ENCODE assay signal across 8 cellular contexts in the genomic region with DNA sequence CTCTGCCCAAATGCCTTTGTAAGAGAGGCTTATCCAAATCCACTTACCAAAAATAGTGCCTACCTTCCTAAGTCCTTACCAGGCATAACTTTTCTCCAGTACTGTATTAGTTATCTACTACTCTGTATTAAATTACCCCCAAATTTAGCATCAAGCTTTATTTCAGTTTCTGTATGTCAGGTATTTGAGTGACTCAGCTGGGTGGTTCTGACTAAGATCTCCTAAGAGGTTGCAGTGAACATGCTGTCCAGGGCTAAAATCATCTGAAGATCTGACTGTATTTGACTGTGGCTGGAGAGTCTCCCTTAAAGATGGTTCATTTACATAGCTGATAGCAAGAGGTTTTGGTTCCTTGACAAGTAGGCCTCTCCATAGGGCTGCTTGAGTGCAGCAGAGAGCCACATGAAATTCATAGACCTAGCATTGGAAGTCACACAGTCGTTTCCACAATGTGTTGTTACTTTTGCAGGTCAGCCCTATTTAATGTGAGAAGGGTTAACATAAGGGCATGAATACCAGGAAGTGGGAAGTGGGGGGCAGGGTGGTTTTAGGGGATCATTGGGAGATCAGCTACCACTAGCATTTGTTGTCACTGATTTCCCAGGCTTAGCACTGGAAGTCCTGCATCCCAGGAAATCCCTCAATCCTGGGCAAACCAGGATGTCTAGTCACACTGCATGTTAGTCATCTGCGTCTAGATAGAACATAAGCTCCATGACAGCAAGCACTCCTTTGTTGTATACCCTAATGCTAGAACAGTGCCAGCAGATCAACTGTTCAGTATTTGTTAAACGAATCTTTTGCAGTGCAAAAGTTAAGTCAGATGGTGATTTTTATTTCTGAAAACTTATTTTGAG. TPM values are rescaled to one million over a fixed set of nuclear protein-coding genes. Genes with fewer than 3 reads are reported as not detected.
DNase-seq lines count a peak whose midpoint lies in the region; ATAC-seq and TF ChIP-seq lines count a peak whose summit lies in the region.

No MANE protein-coding gene starts in this region.

- peaks cover 0 to 21% of the 10 kb centered on the region in 2 donors for H3K4me1 ChIP-seq in ascending aorta

- H3K27ac Mint-ChIP-seq in stimulated activated effector memory CD8-positive, alpha-beta T cell treated with anti-CD3 and anti-CD28 coated beads, Interleukin-12 subunit alpha, Interleukin-12 subunit beta, amount 100 ng/mL, for 72 hours: peak overlapping the region; percentile 99

- H3K4me3 ChIP-seq in fibroblast of mammary gland (ENCODE audit: control insufficient read depth, low read depth, low read length) (no peak overlapping the region), ascending aorta (peak overlapping the region in 1 of 2 donors; percentile 73)

- POLR2A ChIA-PET in RWPE1 (lab: Yijun Ruan, JAX; ENCODE audit: low non-redundant PET): no interaction called here

- intact Hi-C loops in ascending aorta (cut with DNase I): no loop called here

- TF ChIP-seq CTCF in RWPE1 (conservative IDR thresholded peaks at IDR 0.05; ENCODE audit: low read depth): no peak
- TF ChIP-seq CTCF in fibroblast of mammary gland (conservative IDR thresholded peaks at IDR 0.05; ENCODE audit: control insufficient read depth, insufficient read depth, low read depth, low read length): no peak
- no peak for TF ChIP-seq CTCF in ascending aorta (IDR thresholded peaks at IDR 0.05)

- H3K36me3 Mint-ChIP-seq in stimulated activated effector memory CD8-positive, alpha-beta T cell treated with anti-CD3 and anti-CD28 coated beads, Interleukin-12 subunit alpha, Interleukin-12 subunit beta, amount 100 ng/mL, for 72 hours: peaks cover 32% of the 10 kb centered on the region

- H3K27ac ChIP-seq in RWPE1: no peak overlapping the region
- no peak overlapping the region for H3K27ac ChIP-seq in ascending aorta

- no peaks in the 10 kb centered on the region for H3K9me3 Mint-ChIP-seq in stimulated activated effector memory CD8-positive, alpha-beta T cell treated with anti-CD3 and anti-CD28 coated beads, Interleukin-12 subunit alpha, Interleukin-12 subunit beta, amount 100 ng/mL, for 72 hours

- H3K36me3 ChIP-seq in ascending aorta: peaks cover 7 to 10% of the 10 kb centered on the region in 2 donors

- no peaks in the 10 kb centered on the region for H3K27me3 ChIP-seq in ascending aorta

- H3K4me1 Mint-ChIP-seq in stimulated activated effector memory CD8-positive, alpha-beta T cell treated with anti-CD3 and anti-CD28 coated beads, Interleukin-12 subunit alpha, Interleukin-12 subunit beta, amount 100 ng/mL, for 72 hours: peaks cover 60% of the 10 kb centered on the region

- ATAC-seq in HG02970 (IDR thresholded peaks at IDR 0.05; ENCODE audit: low FRiP score, unreplicated experiment): peak; percentile 62
- ATAC-seq in stimulated activated effector memory CD8-positive, alpha-beta T cell treated with anti-CD3 and anti-CD28 coated beads, Interleukin-12 subunit alpha, Interleukin-12 subunit beta, amount 100 ng/mL, for 72 hours: peak; percentile 87

- CTCF ChIA-PET in RWPE1 (lab: Yijun Ruan, JAX): no interaction called here

- H3K9me3 ChIP-seq in ascending aorta: no peaks in the 10 kb centered on the region

- H3K4me3 Mint-ChIP-seq in stimulated activated effector memory CD8-positive, alpha-beta T cell treated with anti-CD3 and anti-CD28 coated beads, Interleukin-12 subunit alpha, Interleukin-12 subunit beta, amount 100 ng/mL, for 72 hours: peak overlapping the region; percentile 99

- DNase-seq in stimulated activated CD4-positive, alpha-beta T cell treated with anti-CD3 and anti-CD28 coated beads, Interleukin-15, amount 100 ng/mL, for 24 hours: peak; percentile 24
- no peak for DNase-seq in stimulated activated CD4-positive, alpha-beta T cell treated with anti-CD3 and anti-CD28 coated beads, Interleukin-2, amount 100 ng/mL, for 48 hours
- DNase-seq in RWPE1 (ENCODE audit: low spot score) (peak; percentile 73), fibroblast of mammary gland (ENCODE audit: low read depth) (peak; percentile 84), HuH-7.5 (ENCODE audit: low spot score) (no peak), ascending aorta (ENCODE audit: low spot score in 2 of 2) (no peak)
- peak in 1 of 2 donors; percentile 51 for DNase-seq in stimulated activated effector memory CD8-positive, alpha-beta T cell treated with anti-CD3 and anti-CD28 coated beads, Interleukin-12 subunit alpha, Interleukin-12 subunit beta, amount 100 ng/mL, for 72 hours (ENCODE audit: low spot score in 2 of 2)

RNA-seq across cellular contexts. Expression of a gene that starts 2.0 kb away (rescaled TPM):
- total RNA-seq in ascending aorta: 75.5 TPM

Comparison
In these comparisons a context has a peak if more than half of its experiments do, and no peak if none do; other contexts are left out.
1. DNase-seq: peak in stimulated activated CD4-positive, alpha-beta T cell treated with anti-CD3 and anti-CD28 coated beads, Interleukin-15, amount 100 ng/mL, for 24 hours (single experiment), RWPE1 (single experiment) and fibroblast of mammary gland (single experiment); none in stimulated activated CD4-positive, alpha-beta T cell treated with anti-CD3 and anti-CD28 coated beads, Interleukin-2, amount 100 ng/mL, for 48 hours (0 of 2), HuH-7.5 (single experiment) and ascending aorta (0 of 2).